ENCODE assay signal across 10 cellular contexts in the genomic region with DNA sequence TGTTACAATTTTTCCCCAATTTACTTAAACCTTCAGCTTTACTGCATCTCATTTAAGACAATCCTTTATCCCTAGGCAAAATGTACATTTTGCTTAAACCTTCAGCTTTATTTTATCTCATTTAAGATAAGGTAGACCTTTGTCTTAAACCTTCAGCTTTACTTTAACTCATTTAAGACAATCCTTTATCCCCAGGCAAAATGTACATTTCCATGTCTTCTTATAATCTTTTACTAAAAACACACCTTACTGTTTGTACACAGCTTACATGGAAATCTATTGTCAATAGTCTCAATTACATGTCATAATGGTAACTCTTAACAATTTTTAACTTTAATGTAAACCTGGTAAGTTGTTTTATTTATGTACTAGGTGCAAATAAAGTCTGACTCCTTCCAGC. TPM values are rescaled to one million over a fixed set of nuclear protein-coding genes. Genes with fewer than 3 reads are reported as not detected.
"Had no signal": no experiment of that assay in that cellular context is flagged by ENCODE, and none has a peak within 500 bp of the region (broad histone marks: within the 10 kb centered on the region; RNA-seq: fewer than 3 reads in every experiment).

No MANE protein-coding gene starts in this region.

- H3K27ac ChIP-seq: GM23248 had no signal

- H3K4me3 ChIP-seq: GM23248, GM23338, HAP-1 had no signal

- DNase-seq: GM23248, GOT3, H7, H9, HCEC 1CT, HFFc6 had no signal

- H3K36me3 ChIP-seq: HAP-1 had no signal

- H3K4me3 Mint-ChIP-seq: GM23338, H9, HFFc6 had no signal

- H3K9me3 ChIP-seq: HAP-1 had no signal

- H3K27ac Mint-ChIP-seq: GM23338, H9, HFFc6 had no signal

- H3K4me1 ChIP-seq: HAP-1 had no signal

- H3K9ac ChIP-seq: GM23248 had no signal

RNA-seq across cellular contexts. Expression of a gene that starts 58.7 kb away (rescaled TPM):
- total RNA-seq: GM23338, H1, H7, H9 had no signal
- polyA plus RNA-seq: GM23338, H1 had no signal

RNA-seq across cellular contexts. Expression of a gene that starts 59.7 kb away (rescaled TPM):
- total RNA-seq: GM23248, GM23338, H1, H4, H7, H9, HFFc6 had no signal
- polyA plus RNA-seq: GM23248, GM23338, H1 had no signal
